Comparison of ENCODE assay signal across 10 cellular contexts in the genomic region with DNA sequence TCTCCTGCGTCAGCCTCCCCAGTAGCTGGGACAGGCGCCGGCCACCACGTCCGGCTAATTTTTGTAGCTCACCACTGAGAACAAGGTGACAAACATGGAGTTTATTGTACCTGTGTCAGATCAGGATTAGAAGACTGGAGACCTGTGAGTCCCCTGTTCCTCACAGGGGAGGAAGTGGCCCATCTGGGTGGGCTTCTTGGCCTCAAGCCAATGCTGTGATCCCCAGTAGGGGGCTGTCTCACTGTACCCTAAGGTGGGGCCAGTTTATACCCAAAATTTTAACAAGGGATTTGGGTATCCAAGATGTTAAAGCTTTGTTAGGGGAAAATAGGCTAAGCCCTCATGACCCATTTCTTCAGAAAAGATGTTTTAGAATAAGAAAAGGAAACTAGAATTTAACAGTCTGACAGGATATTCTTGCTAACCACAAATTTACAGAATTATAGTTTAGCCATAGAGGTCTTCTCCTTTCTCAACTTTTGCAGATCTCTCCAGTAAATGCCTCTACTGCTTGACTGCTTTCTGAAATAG. TPM values are rescaled to one million over a fixed set of nuclear protein-coding genes. Genes with fewer than 3 reads are reported as not detected.
DNase-seq lines count a peak whose midpoint lies in the region; ATAC-seq and TF ChIP-seq lines count a peak whose summit lies in the region.
"Had no signal": no experiment of that assay in that cellular context is flagged by ENCODE, and none has a peak within 500 bp of the region (broad histone marks: within the 10 kb centered on the region; RNA-seq: fewer than 3 reads in every experiment).

No MANE protein-coding gene starts in this region.

- peak overlapping the region; percentile 94 to 97 (median 96) for H3K27ac Mint-ChIP-seq in CD8-positive, alpha-beta memory T cell
- peak overlapping the region; percentile 95 for H3K27ac Mint-ChIP-seq in activated naive CD8-positive, alpha-beta T cell treated with anti-CD3 and anti-CD28 coated beads, Interleukin-2, amount 50 U/mL, for 24 hours
- H3K27ac Mint-ChIP-seq in nephron: peak overlapping the region; percentile 99 to 100 (median 100)

- no peaks in the 10 kb centered on the region for H3K36me3 Mint-ChIP-seq in CD8-positive, alpha-beta memory T cell
- H3K36me3 Mint-ChIP-seq in activated naive CD8-positive, alpha-beta T cell treated with anti-CD3 and anti-CD28 coated beads, Interleukin-2, amount 50 U/mL, for 24 hours (ENCODE audit: low read depth): no peaks in the 10 kb centered on the region
- H3K36me3 Mint-ChIP-seq in nephron (ENCODE audit: low read depth): no peaks in the 10 kb centered on the region

- no peaks in the 10 kb centered on the region for H3K9me3 Mint-ChIP-seq in CD8-positive, alpha-beta memory T cell
- no peaks in the 10 kb centered on the region for H3K9me3 Mint-ChIP-seq in activated naive CD8-positive, alpha-beta T cell treated with anti-CD3 and anti-CD28 coated beads, Interleukin-2, amount 50 U/mL, for 24 hours
- no peaks in the 10 kb centered on the region for H3K9me3 Mint-ChIP-seq in nephron

- H3K4me3 Mint-ChIP-seq in CD8-positive, alpha-beta memory T cell: peak overlapping the region; percentile 73 to 89 (median 80)
- peak overlapping the region; percentile 75 for H3K4me3 Mint-ChIP-seq in activated naive CD8-positive, alpha-beta T cell treated with anti-CD3 and anti-CD28 coated beads, Interleukin-2, amount 50 U/mL, for 24 hours
- H3K4me3 Mint-ChIP-seq in nephron: peak overlapping the region; percentile 73 to 80 (median 78)

- no peak for TF ChIP-seq CTCF in nephron (IDR thresholded peaks at IDR 0.05; ENCODE audit: unreplicated experiment in 3 of 3)

- no peaks in the 10 kb centered on the region for H3K9me3 ChIP-seq in CD8-positive, alpha-beta memory T cell (ENCODE audit: low read length)

- H3K36me3 ChIP-seq in CD8-positive, alpha-beta memory T cell (ENCODE audit: insufficient read depth, low read length): no peaks in the 10 kb centered on the region

- DNase-seq in CD8-positive, alpha-beta memory T cell: peak in 4 of 5 donors; percentile 26 to 56 (median 43)
- no peak for DNase-seq in activated naive CD8-positive, alpha-beta T cell treated with anti-CD3 and anti-CD28 coated beads, Interleukin-2, amount 50 U/mL, for 24 hours
- DNase-seq in germinal center (ENCODE audit: low spot score): no peak
- DNase-seq: activated CD8-positive, alpha-beta memory T cell treated with anti-CD3 and anti-CD28 coated beads, Interleukin-2, amount 50 U/mL, for 4 hours; NCI-H510A had no signal

- H3K27ac ChIP-seq in CD8-positive, alpha-beta memory T cell (ENCODE audit: low read depth, low read length): peak overlapping the region; percentile 52

- ATAC-seq in HG02798 (IDR thresholded peaks at IDR 0.05; ENCODE audit: poor library complexity, unreplicated experiment): peak; percentile 41
- peak; percentile 31 for ATAC-seq in activated naive CD8-positive, alpha-beta T cell treated with anti-CD3 and anti-CD28 coated beads, Interleukin-2, amount 50 U/mL, for 24 hours
- ATAC-seq in HG03159 (IDR thresholded peaks at IDR 0.05; ENCODE audit: unreplicated experiment): no peak
- no peak for ATAC-seq in GM21447 (IDR thresholded peaks at IDR 0.05; ENCODE audit: unreplicated experiment)
- no peak for ATAC-seq in HG03095 (IDR thresholded peaks at IDR 0.05; ENCODE audit: unreplicated experiment)

- peaks cover 35% of the 10 kb centered on the region for H3K4me1 ChIP-seq in CD8-positive, alpha-beta memory T cell (ENCODE audit: insufficient read depth, low read length)

- no peaks in the 10 kb centered on the region for H3K27me3 ChIP-seq in CD8-positive, alpha-beta memory T cell (ENCODE audit: insufficient read depth, low read length, poor library complexity, severe bottlenecking)

- no peaks in the 10 kb centered on the region for H3K27me3 Mint-ChIP-seq in CD8-positive, alpha-beta memory T cell
- H3K27me3 Mint-ChIP-seq in activated naive CD8-positive, alpha-beta T cell treated with anti-CD3 and anti-CD28 coated beads, Interleukin-2, amount 50 U/mL, for 24 hours: no peaks in the 10 kb centered on the region
- H3K27me3 Mint-ChIP-seq in nephron (ENCODE audit: low read depth): no peaks in the 10 kb centered on the region

- H3K4me3 ChIP-seq in CD8-positive, alpha-beta memory T cell (ENCODE audit: low read length): peak overlapping the region; percentile 42

- POLR2A ChIA-PET in CD8-positive, alpha-beta memory T cell (lab: Charles Lee): interaction anchor here (0.5 to 4.2 kb wide), 15 partner anchors 8 to 477 kb away, joined by 3 to 54 read pairs (median 5); partner anchors contain the start of genes C2orf42, MXD1 and PCBP1

- H3K4me1 Mint-ChIP-seq in CD8-positive, alpha-beta memory T cell: peaks cover 38 to 51% (median 50%) of the 10 kb centered on the region in 3 donors
- H3K4me1 Mint-ChIP-seq in activated naive CD8-positive, alpha-beta T cell treated with anti-CD3 and anti-CD28 coated beads, Interleukin-2, amount 50 U/mL, for 24 hours: peaks cover 54% of the 10 kb centered on the region
- H3K4me1 Mint-ChIP-seq in nephron: peaks cover 43% of the 10 kb centered on the region

- CTCF ChIA-PET in CD8-positive, alpha-beta memory T cell (lab: Charles Lee): interaction anchor here (1.4 to 9.2 kb wide), 6 partner anchors 13 to 39 kb away, joined by 5 to 105 read pairs (median 16); partner anchors contain the start of gene PCBP1

RNA-seq across cellular contexts. Expression of gene PCBP1, which starts 16.3 kb away (rescaled TPM):
- 100 to 1,000 TPM; 428 to 434 TPM for total RNA-seq in CD8-positive, alpha-beta memory T cell
- polyA plus RNA-seq in CD8-positive, alpha-beta memory T cell: 161 TPM

Comparison
In these comparisons a context has a peak if more than half of its experiments do, and no peak if none do; other contexts are left out.
1. DNase-seq: peak in CD8-positive, alpha-beta memory T cell (4 of 5); none in activated naive CD8-positive, alpha-beta T cell treated with anti-CD3 and anti-CD28 coated beads, Interleukin-2, amount 50 U/mL, for 24 hours (single experiment) and germinal center (single experiment).
2. ATAC-seq: peak in HG02798 (single experiment) and activated naive CD8-positive, alpha-beta T cell treated with anti-CD3 and anti-CD28 coated beads, Interleukin-2, amount 50 U/mL, for 24 hours (single experiment); none in HG03159 (single experiment), GM21447 (single experiment) and HG03095 (single experiment).
3. Peak in every context shown above with its lines, with median percentiles within 50 percentile points of each other: H3K27ac Mint-ChIP-seq and H3K4me3 Mint-ChIP-seq.